Comparison of ENCODE assay signal across 14 cellular contexts in the genomic region with DNA sequence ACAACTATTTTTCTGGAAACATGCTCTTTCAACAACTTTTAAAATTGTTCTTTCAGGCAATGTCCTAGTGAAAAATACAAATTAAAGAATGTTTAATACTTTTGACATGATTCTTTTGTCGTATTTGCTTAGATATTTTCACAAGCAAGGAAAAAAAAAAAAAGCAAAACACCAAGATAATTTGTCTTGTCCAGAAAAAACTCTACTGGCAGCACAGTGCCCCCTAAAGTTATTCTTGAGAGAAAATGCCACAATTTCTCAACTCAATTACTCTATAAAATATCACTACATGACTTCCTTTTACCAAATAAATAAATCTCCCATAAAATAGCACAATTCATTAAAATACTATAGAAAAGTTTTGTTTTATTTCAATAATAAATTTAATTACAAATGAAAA.
DNase-seq lines count a peak whose midpoint lies in the region; ATAC-seq and TF ChIP-seq lines count a peak whose summit lies in the region.
"Had no signal": no experiment of that assay in that cellular context is flagged by ENCODE, and none has a peak within 500 bp of the region (broad histone marks: within the 10 kb centered on the region; RNA-seq: fewer than 3 reads in every experiment).

No MANE protein-coding gene starts in this region.

- H3K4me3 ChIP-seq in Loucy (ENCODE audit: low read length, poor library complexity, severe bottlenecking) = no peak overlapping the region

- H3K4me2 ChIP-seq in Loucy (ENCODE audit: low read depth, low read length, poor library complexity, severe bottlenecking) = no peak overlapping the region

- H3F3A ChIP-seq in Loucy (ENCODE audit: low read depth) = no peaks in the 10 kb centered on the region

- ATAC-seq in GM21737 (IDR thresholded peaks at IDR 0.05; ENCODE audit: unreplicated experiment) (no peak), GM21447 (IDR thresholded peaks at IDR 0.05; ENCODE audit: unreplicated experiment) (no peak), GM21390 (IDR thresholded peaks at IDR 0.05; ENCODE audit: unreplicated experiment) (no peak), Right ventricle myocardium inferior (no peak)
- ATAC-seq: activated naive CD8-positive, alpha-beta T cell treated with anti-CD3 and anti-CD28 coated beads, Interleukin-2, amount 50 U/mL, for 24 hours; stimulated activated naive B cell treated with anti-CD40 and anti-IgM and Interleukin-4, amounts not matched to agents 10 μg/mL and 1 μg/mL and 100 μg/mL, for 72 hours had no signal

- H3K9ac ChIP-seq in Loucy (ENCODE audit: low read depth, low read length, poor library complexity, severe bottlenecking) = no peak overlapping the region

- DNase-seq in astrocyte of the hippocampus (ENCODE audit: low read depth, low spot score) (peak; percentile 7), medulla oblongata (ENCODE audit: extremely low spot score) (peak; percentile 24), Right ventricle myocardium inferior (ENCODE audit: missing footprints) (no peak)
- DNase-seq: activated CD8-positive, alpha-beta memory T cell treated with anti-CD3 and anti-CD28 coated beads, Interleukin-2, amount 50 U/mL, for 4 hours; activated naive CD8-positive, alpha-beta T cell treated with anti-CD3 and anti-CD28 coated beads, Interleukin-2, amount 50 U/mL, for 24 hours; CD4-positive, alpha-beta memory T cell; NCI-H1694; stimulated activated CD4-positive, alpha-beta T cell treated with anti-CD3 and anti-CD28 coated beads, Interleukin-1b, Interleukin-23, amount 100 ng/mL, for 48 hours; stimulated activated naive B cell treated with anti-CD40 and anti-IgM and Interleukin-4, amounts not matched to agents 10 μg/mL and 1 μg/mL and 100 μg/mL, for 72 hours had no signal

- no peaks in the 10 kb centered on the region for H4K20me1 ChIP-seq in Loucy (ENCODE audit: insufficient read depth, low read length, poor library complexity, severe bottlenecking)

- no peaks in the 10 kb centered on the region for H3K36me3 ChIP-seq in Loucy (ENCODE audit: insufficient read depth, low read length)

- no peaks in the 10 kb centered on the region for H3K27me3 ChIP-seq in Loucy (ENCODE audit: insufficient read depth, low read length, poor library complexity, severe bottlenecking)

- H3K4me1 ChIP-seq in Loucy (ENCODE audit: insufficient read depth, low read length, poor library complexity, severe bottlenecking) = no peaks in the 10 kb centered on the region

- H3K79me2 ChIP-seq in Loucy (ENCODE audit: insufficient read depth, low read length) = no peaks in the 10 kb centered on the region

- H3K9me2 ChIP-seq in Loucy (replicated peaks; ENCODE audit: low read depth, low read length) = no peaks in the 10 kb centered on the region

- no peaks in the 10 kb centered on the region for H3K9me3 ChIP-seq in Loucy (ENCODE audit: insufficient read depth, low read depth, low read length)

- H2AFZ ChIP-seq in Loucy (ENCODE audit: low read length) = no peak overlapping the region

- intact Hi-C loops in Right ventricle myocardium inferior (cut with DNase I) = no loop called here

- H3K27ac ChIP-seq in C4-2B = no peak overlapping the region

- TF ChIP-seq CTCF in C4-2B (conservative IDR thresholded peaks at IDR 0.05) (peak; percentile 32), Loucy (conservative IDR thresholded peaks at IDR 0.05; ENCODE audit: low read length) (peak; percentile 45)
